ENCODE assay signal across 15 cellular contexts in genomic region chr5:32851774-32852173, GRCh38.
A peak's percentile ranks its signal among the peaks of the same experiment; 100 is the strongest.
DNase-seq lines count a peak whose midpoint lies in the region; ATAC-seq, FAIRE-seq and TF ChIP-seq lines count a peak whose summit lies in the region.
"Had no signal": no experiment of that assay in that cellular context is flagged by ENCODE, and none has a peak within 500 bp of the region (broad histone marks: within the 10 kb centered on the region; RNA-seq: fewer than 3 reads in every experiment).

No MANE protein-coding gene starts in this region.

- H3K27ac ChIP-seq in astrocyte (ENCODE audit: low read depth, low read length) (peak overlapping the region; percentile 43), osteoblast (ENCODE audit: low read depth, low read length) (peak overlapping the region; percentile 70), psoas muscle (no peak overlapping the region)
- H3K27ac ChIP-seq: BLaER1 treated with 17β-estradiol and CSF1 and Interleukin-3, amounts not matched to agents 10 nM and 100 nM; KMS-11 had no signal

- H3K4me2 ChIP-seq in astrocyte (ENCODE audit: low read length) = peak overlapping the region; percentile 61
- H3K4me2 ChIP-seq in osteoblast (ENCODE audit: insufficient read depth, low read length) = peak overlapping the region; percentile 36
- H3K4me2 ChIP-seq: BLaER1 treated with 17β-estradiol and CSF1 and Interleukin-3, amounts not matched to agents 10 nM and 100 nM; KMS-11 had no signal

- H3K9ac ChIP-seq in astrocyte (ENCODE audit: low read length) = peak overlapping the region; percentile 6
- H3K9ac ChIP-seq: BLaER1 treated with 17β-estradiol and CSF1 and Interleukin-3, amounts not matched to agents 10 nM and 100 nM; KMS-11 had no signal

- no peaks in the 10 kb centered on the region for H3K36me3 ChIP-seq in astrocyte (ENCODE audit: insufficient read depth, low read length)
- H3K36me3 ChIP-seq in osteoblast (ENCODE audit: insufficient read depth, low read length) = no peaks in the 10 kb centered on the region
- H3K36me3 ChIP-seq in psoas muscle (ENCODE audit: insufficient read depth in 1 of 2, low read depth in 1 of 2) = no peaks in the 10 kb centered on the region
- H3K36me3 ChIP-seq: BLaER1 treated with 17β-estradiol and CSF1 and Interleukin-3, amounts not matched to agents 10 nM and 100 nM had no signal

- H3K4me3 Mint-ChIP-seq in astrocyte (ENCODE audit: unreplicated experiment) (no peak overlapping the region), T-helper 17 cell (no peak overlapping the region)

- H3K4me1 ChIP-seq in astrocyte (ENCODE audit: insufficient read depth, low read length) (peaks cover 14% of the 10 kb centered on the region), osteoblast (ENCODE audit: insufficient read depth, low read length) (peaks cover 34% of the 10 kb centered on the region), psoas muscle (no peaks in the 10 kb centered on the region)
- H3K4me1 ChIP-seq: BLaER1 treated with 17β-estradiol and CSF1 and Interleukin-3, amounts not matched to agents 10 nM and 100 nM had no signal

- H2AFZ ChIP-seq in astrocyte (ENCODE audit: low read depth, low read length) = no peak overlapping the region
- H2AFZ ChIP-seq in osteoblast (ENCODE audit: low read length) = no peak overlapping the region

- peaks cover 18% of the 10 kb centered on the region for H3K4me1 Mint-ChIP-seq in astrocyte (ENCODE audit: low read depth, unreplicated experiment)
- no peaks in the 10 kb centered on the region for H3K4me1 Mint-ChIP-seq in T-helper 17 cell

- no peaks in the 10 kb centered on the region for H3K9me3 ChIP-seq in astrocyte (ENCODE audit: insufficient read depth, low read depth, low read length)
- no peaks in the 10 kb centered on the region for H3K9me3 ChIP-seq in osteoblast (ENCODE audit: low read depth, low read length)
- H3K9me3 ChIP-seq in T-helper 17 cell (ENCODE audit: control insufficient read depth, low read length, poor library complexity, severe bottlenecking) = peaks cover 3% of the 10 kb centered on the region
- H3K9me3 ChIP-seq in psoas muscle = peaks cover 2% of the 10 kb centered on the region
- H3K9me3 ChIP-seq: BLaER1 treated with 17β-estradiol and CSF1 and Interleukin-3, amounts not matched to agents 10 nM and 100 nM had no signal

- TF ChIP-seq CTCF in astrocyte (IDR thresholded peaks at IDR 0.05; ENCODE audit: insufficient read depth, low read depth, low read length) (no peak), osteoblast (IDR thresholded peaks at IDR 0.05; ENCODE audit: extremely low read depth, low read depth, low read length) (no peak), psoas muscle (IDR thresholded peaks at IDR 0.05) (no peak)

- no peaks in the 10 kb centered on the region for H3K36me3 Mint-ChIP-seq in astrocyte (ENCODE audit: low read depth, unreplicated experiment)
- H3K36me3 Mint-ChIP-seq in T-helper 17 cell (ENCODE audit: low read depth) = peaks cover 3% of the 10 kb centered on the region
- H3K36me3 Mint-ChIP-seq in activated naive CD4-positive, alpha-beta T cell treated with anti-CD3 and anti-CD28 coated beads, Interleukin-2, amount 50 U/mL, for 72 hours = no peaks in the 10 kb centered on the region

- ATAC-seq in T-helper 17 cell = no peak
- ATAC-seq in psoas muscle = no peak
- ATAC-seq in activated naive CD4-positive, alpha-beta T cell treated with anti-CD3 and anti-CD28 coated beads, Interleukin-2, amount 50 U/mL, for 72 hours = no peak

- FAIRE-seq in astrocyte (lab: Jason Lieb, UNC) = no peak

- no peaks in the 10 kb centered on the region for H3K79me2 ChIP-seq in astrocyte (ENCODE audit: insufficient read depth, low read length)
- no peaks in the 10 kb centered on the region for H3K79me2 ChIP-seq in osteoblast (ENCODE audit: insufficient read depth, low read length)

- H3K27me3 ChIP-seq in astrocyte (ENCODE audit: insufficient read depth, low read length) = no peaks in the 10 kb centered on the region
- no peaks in the 10 kb centered on the region for H3K27me3 ChIP-seq in osteoblast (ENCODE audit: insufficient read depth, low read length)
- H3K27me3 ChIP-seq in psoas muscle (ENCODE audit: insufficient read depth in 3 of 3, low read length in 2 of 3) = peaks cover 0 to 3% (median 0%) of the 10 kb centered on the region in 3 donors
- H3K27me3 ChIP-seq: BLaER1 treated with 17β-estradiol and CSF1 and Interleukin-3, amounts not matched to agents 10 nM and 100 nM had no signal

- intact Hi-C loops in psoas muscle (cut with DNase I) = no loop called here

- no peaks in the 10 kb centered on the region for H3K27me3 Mint-ChIP-seq in astrocyte (ENCODE audit: low read depth, unreplicated experiment)
- peaks cover 5% of the 10 kb centered on the region for H3K27me3 Mint-ChIP-seq in T-helper 17 cell

- peaks cover 3% of the 10 kb centered on the region for H3K9me3 Mint-ChIP-seq in astrocyte (ENCODE audit: unreplicated experiment)
- no peaks in the 10 kb centered on the region for H3K9me3 Mint-ChIP-seq in activated naive CD4-positive, alpha-beta T cell treated with anti-CD3 and anti-CD28 coated beads, Interleukin-2, amount 50 U/mL, for 72 hours

- DNase-seq in astrocyte (ENCODE audit: low read depth) = no peak
- peak; percentile 73 for DNase-seq in islet precursor cell
- DNase-seq in osteoblast (ENCODE audit: insufficient read length, low spot score, missing footprints) = no peak
- no peak for DNase-seq in T-helper 17 cell
- no peak for DNase-seq in psoas muscle
- DNase-seq in activated naive CD4-positive, alpha-beta T cell treated with anti-CD3 and anti-CD28 coated beads, Interleukin-2, amount 50 U/mL, for 72 hours (ENCODE audit: low spot score in 2 of 2) = no peak
- DNase-seq in SKM-1 treated with dmso at 0.1 percent for 144 hours (lab: John Stamatoyannopoulos, UW; ENCODE audit: unreplicated experiment) = no peak
- DNase-seq: DMS 273 treated with DMSO at 0.1 percent for 48 hours, MM.1S, NCI-H1105, NCI-H187 treated with DMSO at 0.1 percent for 48 hours, NCI-H2171, NCI-H774 had no signal

- H3K27ac Mint-ChIP-seq in astrocyte (ENCODE audit: unreplicated experiment) (peak overlapping the region; percentile 92), T-helper 17 cell (no peak overlapping the region)
- no peak overlapping the region for H3K27ac Mint-ChIP-seq in activated naive CD4-positive, alpha-beta T cell treated with anti-CD3 and anti-CD28 coated beads, Interleukin-2, amount 50 U/mL, for 72 hours

- H4K20me1 ChIP-seq in astrocyte (ENCODE audit: insufficient read depth, low read length) = no peaks in the 10 kb centered on the region
- no peaks in the 10 kb centered on the region for H4K20me1 ChIP-seq in osteoblast (ENCODE audit: insufficient read depth, low read length)
- H4K20me1 ChIP-seq: BLaER1 treated with 17β-estradiol and CSF1 and Interleukin-3, amounts not matched to agents 10 nM and 100 nM had no signal

- H3K4me3 ChIP-seq in astrocyte (ENCODE audit: insufficient read depth, low read depth, low read length) = no peak overlapping the region
- no peak overlapping the region for H3K4me3 ChIP-seq in osteoblast (ENCODE audit: insufficient read depth, low read length)
- no peak overlapping the region for H3K4me3 ChIP-seq in psoas muscle
- H3K4me3 ChIP-seq: BLaER1 treated with 17β-estradiol and CSF1 and Interleukin-3, amounts not matched to agents 10 nM and 100 nM had no signal

- WGBS in psoas muscle, 3 donors = 79 to 85% (median 85%) methylated on average over 5 of the region's 5 CpGs
